ENCODE assay signal across 8 cellular contexts in genomic region chr7:129225931-129226572, GRCh38. TPM values are rescaled to one million over a fixed set of nuclear protein-coding genes. Genes with fewer than 3 reads are reported as not detected.
DNase-seq lines count a peak whose midpoint lies in the region; ATAC-seq and TF ChIP-seq lines count a peak whose summit lies in the region.

No MANE protein-coding gene starts in this region.

- no peaks in the 10 kb centered on the region for H3K9me3 Mint-ChIP-seq in activated CD4-positive, alpha-beta memory T cell treated with anti-CD3 and anti-CD28 coated beads, Interleukin-2, amount 10 ng/mL, durations not matched to agents 7 days and 5 days

- no peaks in the 10 kb centered on the region for H3K36me3 ChIP-seq in heart right ventricle
- no peaks in the 10 kb centered on the region for H3K36me3 ChIP-seq in iPS-18a (ENCODE audit: control insufficient read depth, low read depth, low read length)
- no peaks in the 10 kb centered on the region for H3K36me3 ChIP-seq in stomach

- peaks cover 31% of the 10 kb centered on the region for H3K4me1 Mint-ChIP-seq in activated CD4-positive, alpha-beta memory T cell treated with anti-CD3 and anti-CD28 coated beads, Interleukin-2, amount 10 ng/mL, durations not matched to agents 7 days and 5 days

- CTCF ChIA-PET in activated CD4-positive, alpha-beta memory T cell treated with anti-CD3 and anti-CD28 coated beads, Interleukin-2, amount 10 ng/mL, durations not matched to agents 7 days and 5 days (lab: Charles Lee): interaction anchor here (1.1 to 10.2 kb wide), 4 partner anchors 45 to 599 kb away, joined by 3 to 177 read pairs (median 4); no protein-coding TSS in a partner anchor

- TF ChIP-seq CTCF in heart right ventricle (IDR thresholded peaks at IDR 0.05): no peak
- TF ChIP-seq CTCF in stomach (IDR thresholded peaks at IDR 0.05): no peak

- H3K4me3 ChIP-seq in heart right ventricle (peak overlapping the region; percentile 66 to 97 (median 82)), iPS-18a (ENCODE audit: low read length) (peak overlapping the region; percentile 67), stomach (peak overlapping the region; percentile 77 to 97 (median 91))

- H3K27ac ChIP-seq in heart right ventricle (peak overlapping the region in 6 of 10 donors; percentile 75 to 98 (median 92)), iPS-18a (ENCODE audit: low read length) (no peak overlapping the region), stomach (peak overlapping the region; percentile 88 to 97 (median 93))

- H3K4me1 ChIP-seq in heart right ventricle (peaks cover 0 to 30% (median 15%) of the 10 kb centered on the region in 9 donors), iPS-18a (ENCODE audit: control insufficient read depth, low read depth, low read length) (peaks cover 13% of the 10 kb centered on the region), stomach (peaks cover 4 to 46% (median 29%) of the 10 kb centered on the region in 4 donors)

- H3K27me3 Mint-ChIP-seq in activated CD4-positive, alpha-beta memory T cell treated with anti-CD3 and anti-CD28 coated beads, Interleukin-2, amount 10 ng/mL, durations not matched to agents 7 days and 5 days: no peaks in the 10 kb centered on the region

- intact Hi-C loops in heart right ventricle (cut with DNase I) (loop anchor here in 2 of 10 donors (10.0 kb wide), 2 partner anchors 249 to 389 kb away; partner anchors contain the start of gene NRF1 (in 2 of the 2)), Right ventricle myocardium inferior (cut with DNase I) (no loop called here), stomach (cut with DNase I; ENCODE audit: low total_unique reads) (no loop called here)

- POLR2A ChIA-PET in activated CD4-positive, alpha-beta memory T cell treated with anti-CD3 and anti-CD28 coated beads, Interleukin-2, amount 10 ng/mL, durations not matched to agents 7 days and 5 days (lab: Charles Lee): interaction anchor here (1.2 kb wide), 1 partner anchor 45 kb away, joined by 4 read pairs; no protein-coding TSS in a partner anchor

- DNase-seq in heart right ventricle (no peak), Right ventricle myocardium inferior (ENCODE audit: missing footprints) (no peak), stomach (no peak), germinal center (ENCODE audit: low spot score) (no peak)
- no peak for DNase-seq in activated CD4-positive, alpha-beta memory T cell treated with anti-CD3 and anti-CD28 coated beads, Interleukin-2, amount 10 ng/mL, durations not matched to agents 7 days and 5 days

- no peak for TF ChIP-seq EP300 in stomach (IDR thresholded peaks at IDR 0.05)

- peak overlapping the region; percentile 58 for H3K9ac ChIP-seq in iPS-18a (ENCODE audit: low read length)

- H3K9me3 ChIP-seq in heart right ventricle (no peaks in the 10 kb centered on the region), iPS-18a (ENCODE audit: control insufficient read depth, low read depth, low read length) (no peaks in the 10 kb centered on the region), stomach (no peaks in the 10 kb centered on the region)

- TF ChIP-seq POLR2A in stomach (IDR thresholded peaks at IDR 0.05): no peak

- no peak for ATAC-seq in heart right ventricle
- ATAC-seq in Right ventricle myocardium inferior: no peak
- ATAC-seq in GM21423 (IDR thresholded peaks at IDR 0.05; ENCODE audit: unreplicated experiment): no peak
- no peak for ATAC-seq in GM21367 (IDR thresholded peaks at IDR 0.05; ENCODE audit: unreplicated experiment)

- 24 to 32% methylated on average over 11 of the region's 11 CpGs for WGBS in heart right ventricle, 2 donors
- WGBS in stomach, 5 donors: 18 to 27% (median 26%) methylated on average over 11 of the region's 11 CpGs

- H3K4me3 Mint-ChIP-seq in activated CD4-positive, alpha-beta memory T cell treated with anti-CD3 and anti-CD28 coated beads, Interleukin-2, amount 10 ng/mL, durations not matched to agents 7 days and 5 days: peak overlapping the region; percentile 87

- H3K36me3 Mint-ChIP-seq in activated CD4-positive, alpha-beta memory T cell treated with anti-CD3 and anti-CD28 coated beads, Interleukin-2, amount 10 ng/mL, durations not matched to agents 7 days and 5 days (ENCODE audit: low read depth): no peaks in the 10 kb centered on the region

- H3K27ac Mint-ChIP-seq in activated CD4-positive, alpha-beta memory T cell treated with anti-CD3 and anti-CD28 coated beads, Interleukin-2, amount 10 ng/mL, durations not matched to agents 7 days and 5 days: no peak overlapping the region

- H3K27me3 ChIP-seq in heart right ventricle (no peaks in the 10 kb centered on the region), iPS-18a (ENCODE audit: control insufficient read depth, insufficient read depth, low read length) (peaks cover 10% of the 10 kb centered on the region), stomach (no peaks in the 10 kb centered on the region)

RNA-seq across cellular contexts. Expression of gene AHCYL2, which starts 1.2 kb away (rescaled TPM):
- total RNA-seq in heart right ventricle: 1 to 10 TPM; 4.6 to 7.7 (median 5.7) TPM
- 1 to 10 TPM; 2.5 to 2.9 TPM for polyA plus RNA-seq in heart right ventricle
- total RNA-seq in Right ventricle myocardium inferior: 4.0 TPM
- total RNA-seq in activated CD4-positive, alpha-beta memory T cell treated with anti-CD3 and anti-CD28 coated beads, Interleukin-2, amount 10 ng/mL, durations not matched to agents 7 days and 5 days: 10 to 100 TPM; 18.5 to 21.0 TPM
- 10 to 100 TPM; 60.3 to 87.0 (median 66.5) TPM for total RNA-seq in stomach
- 10 to 100 TPM in 2 of 3 donors, 1 to 10 TPM in 1; 4.6 to 19.9 (median 10.2) TPM for polyA plus RNA-seq in stomach

RNA-seq across cellular contexts. Expression of gene SMO, which starts 37.6 kb away (rescaled TPM):
- total RNA-seq in heart right ventricle (1 to 10 TPM; 3.1 to 7.1 (median 4.9) TPM), Right ventricle myocardium inferior (4.6 TPM), stomach (10 to 100 TPM in 2 of 5 donors, 1 to 10 TPM in 3; 1.2 to 18.5 (median 5.7) TPM)
- polyA plus RNA-seq in heart right ventricle (1 to 10 TPM; 1.7 to 8.3 TPM), stomach (1 to 10 TPM; 1.1 to 8.2 (median 3.2) TPM)
- not detected for total RNA-seq in activated CD4-positive, alpha-beta memory T cell treated with anti-CD3 and anti-CD28 coated beads, Interleukin-2, amount 10 ng/mL, durations not matched to agents 7 days and 5 days
